Comparison of ENCODE assay signal across 7 cellular contexts in genomic region chr14:96702831-96703230, GRCh38.
"Had no signal": no experiment of that assay in that cellular context is flagged by ENCODE, and none has a peak within 500 bp of the region (broad histone marks: within the 10 kb centered on the region; RNA-seq: fewer than 3 reads in every experiment).

No MANE protein-coding gene starts in this region.

- ATAC-seq: GM12878 had no signal

- DNase-seq: GDM1, GF-D8 had no signal

- H3K4me3 ChIP-seq: GM12878 had no signal

- FAIRE-seq: G401.6, GM12878, GM12891, GM12892, GM18507 had no signal
